In genomic region chr3:33994568-33994967, GRCh38 we compare ENCODE assay signal across 26 cellular contexts.
"Had no signal": no experiment of that assay in that cellular context is flagged by ENCODE, and none has a peak within 500 bp of the region (broad histone marks: within the 10 kb centered on the region; RNA-seq: fewer than 3 reads in every experiment).

No MANE protein-coding gene starts in this region.

- H3K4me3 ChIP-seq: neural progenitor cell, ovary, psoas muscle, right lobe of liver, sigmoid colon, stomach, thoracic aorta, thyroid gland, tibial nerve, upper lobe of left lung, vagina had no signal

- H3K27ac ChIP-seq: neural progenitor cell, ovary, parathyroid adenoma, psoas muscle, right lobe of liver, sigmoid colon, stomach, thoracic aorta, thyroid gland, tibial nerve, upper lobe of left lung, vagina had no signal

- H3K4me2 ChIP-seq: neural progenitor cell had no signal

- H3K4me1 ChIP-seq: parathyroid adenoma, psoas muscle, right lobe of liver, sigmoid colon, stomach, thyroid gland, tibial nerve, upper lobe of left lung, vagina had no signal

- H2AFZ ChIP-seq: neural progenitor cell, parathyroid adenoma had no signal

- H3K9ac ChIP-seq: neural progenitor cell, parathyroid adenoma had no signal

- H3K9me3 ChIP-seq: psoas muscle, right lobe of liver, thoracic aorta, thyroid gland, vagina had no signal

- DNase-seq: natural killer cell; occipital lobe; ovary; posterior cingulate gyrus; psoas muscle; right cardiac atrium; right lobe of liver; sigmoid colon; small intestine; stimulated activated CD4-positive, alpha-beta T cell treated with anti-CD3 and anti-CD28 coated beads, Interleukin-15, amount 100 ng/mL, for 24 hours; stimulated activated CD4-positive, alpha-beta T cell treated with anti-CD3 and anti-CD28 coated beads, Interleukin-2, amount 100 ng/mL, for 24 hours; stimulated activated CD4-positive, alpha-beta T cell treated with anti-CD3 and anti-CD28 coated beads, Interleukin-2, amount 100 ng/mL, for 48 hours; stimulated activated CD4-positive, alpha-beta T cell treated with anti-CD3 and anti-CD28 coated beads, Interleukin-4, amount 100 ng/mL, for 24 hours; stimulated activated naive B cell treated with anti-CD40 and anti-IgM and Interleukin-4, amounts not matched to agents 10 μg/mL and 1 μg/mL and 100 μg/mL, for 72 hours; stimulated activated naive CD4-positive, alpha-beta T cell treated with Interleukin-2 at 50 U/mL for 16 hours; stomach; thyroid gland; trophoblast cell; upper lobe of left lung had no signal

- FAIRE-seq: small intestine, urothelium cell line had no signal

- ATAC-seq: natural killer cell; psoas muscle; right cardiac atrium; right lobe of liver; stimulated activated effector memory CD8-positive, alpha-beta T cell treated with anti-CD3 and anti-CD28 coated beads, Interleukin-12 subunit alpha, Interleukin-12 subunit beta, amount 100 ng/mL, for 72 hours; stimulated activated naive B cell treated with anti-CD40 and anti-IgM and Interleukin-4, amounts not matched to agents 10 μg/mL and 1 μg/mL and 100 μg/mL, for 72 hours had no signal

- H3K27me3 ChIP-seq: neural progenitor cell, ovary, right lobe of liver, sigmoid colon, stomach, thyroid gland, tibial nerve, upper lobe of left lung, vagina had no signal

- H3K36me3 ChIP-seq: neural progenitor cell, ovary, right lobe of liver, sigmoid colon, stomach, thoracic aorta, thyroid gland, tibial nerve, upper lobe of left lung, vagina had no signal
